In genomic region chr17:43546317-43547188, GRCh38 we compare ENCODE assay signal across 8 cellular contexts. TPM values are rescaled to one million over a fixed set of nuclear protein-coding genes. Genes with fewer than 3 reads are reported as not detected.
A peak's percentile ranks its signal among the peaks of the same experiment; 100 is the strongest.
DNase-seq lines count a peak whose midpoint lies in the region; FAIRE-seq and TF ChIP-seq lines count a peak whose summit lies in the region.

Gene ETV4, minus strand, starts transcription at chr17:43546340. Its CDS starts 723 bp downstream, at chr17:43545617.

- peak within 1 kb of the TSS; percentile 84 for H3K4me2 ChIP-seq in OCI-LY1 (ENCODE audit: low read length)
- H3K4me2 ChIP-seq in endothelial cell of umbilical vein (ENCODE audit: insufficient read depth, low read length), result peak within 1 kb of the TSS; percentile 93

- H3K9me2 ChIP-seq in OCI-LY1 (ENCODE audit: low read depth, low read length), result no peaks in the 10 kb centered on the region

- H3K36me3 ChIP-seq in OCI-LY1 (ENCODE audit: insufficient read depth, low read length) (no peaks in the 10 kb centered on the region), endothelial cell of umbilical vein (ENCODE audit: control insufficient read depth in 2 of 2, extremely low read depth in 1 of 2, insufficient read depth in 2 of 2, low read length in 2 of 2) (no peaks in the 10 kb centered on the region)

- H4K20me1 ChIP-seq in OCI-LY1 (ENCODE audit: insufficient read depth, low read length) (no peaks in the 10 kb centered on the region), endothelial cell of umbilical vein (replicated peaks; ENCODE audit: control insufficient read depth, extremely low read depth, insufficient read depth, low read length) (no peaks in the 10 kb centered on the region)

- TSS peak; percentile 30 for BruUV-seq in endothelial cell of umbilical vein (replicated peaks; lab: Mats Ljungman, UMichigan)

- H3K9ac ChIP-seq in OCI-LY1 (ENCODE audit: low read length), result no peak within 1 kb of the TSS
- H3K9ac ChIP-seq in endothelial cell of umbilical vein (replicated peaks; ENCODE audit: extremely low read depth, insufficient read depth, low read length), result peak within 1 kb of the TSS; percentile 83

- peak; percentile 94 for DNase-seq in CD1c-positive myeloid dendritic cell (ENCODE audit: extremely low spot score)
- DNase-seq in GM20000 (ENCODE audit: low spot score), result peak; percentile 98
- DNase-seq in HT1080 (ENCODE audit: low read depth), result peak; percentile 96
- peak; percentile 95 for DNase-seq in activated CD8-positive, alpha-beta memory T cell treated with anti-CD3 and anti-CD28 coated beads, Interleukin-2, amount 50 U/mL, for 48 hours
- DNase-seq in endothelial cell of umbilical vein (ENCODE audit: low read depth, low spot score), result peak; percentile 95
- peak; percentile 86 for DNase-seq in midbrain (lab: John Stamatoyannopoulos, UW)
- peak; percentile 79 for DNase-seq in stimulated activated CD8-positive, alpha-beta memory T cell treated with anti-CD3 and anti-CD28 coated beads, Interleukin-15, amount 100 ng/mL, for 24 hours (ENCODE audit: low read depth)

- intact Hi-C loops in endothelial cell of umbilical vein (cut with micrococcal nuclease), result loop anchor here (1.0 kb wide), 1 partner anchor 16 kb away; no protein-coding TSS in a partner anchor

- dilution Hi-C loops in endothelial cell of umbilical vein (cut with MboI; ENCODE audit: extremely low pct_ligation_motif_present, low sequenced_read_pairs), result no loop called here

- no peak within 1 kb of the TSS for H3K27ac ChIP-seq in OCI-LY1 (ENCODE audit: low read depth, low read length, poor library complexity, severe bottlenecking)
- H3K27ac ChIP-seq in endothelial cell of umbilical vein (ENCODE audit: insufficient read depth, low read depth, low read length), result peak within 1 kb of the TSS; percentile 90

- peak; percentile 93 for FAIRE-seq in endothelial cell of umbilical vein (lab: Jason Lieb, UNC)

- H3K4me1 ChIP-seq in OCI-LY1 (ENCODE audit: insufficient read depth, low read length, severe bottlenecking), result peaks cover 13% of the 10 kb centered on the region
- peaks cover 23% of the 10 kb centered on the region for H3K4me1 ChIP-seq in endothelial cell of umbilical vein (ENCODE audit: control insufficient read depth, extremely low read depth, insufficient read depth, low read length)

- no peaks in the 10 kb centered on the region for H3K79me2 ChIP-seq in OCI-LY1 (ENCODE audit: insufficient read depth, low read length)
- peaks cover 15% of the 10 kb centered on the region for H3K79me2 ChIP-seq in endothelial cell of umbilical vein (ENCODE audit: control insufficient read depth, insufficient read depth, low read length)

- TF ChIP-seq CTCF in GM20000 (IDR thresholded peaks at IDR 0.05; ENCODE audit: extremely low read depth, missing control alignments) (no peak), OCI-LY1 (IDR thresholded peaks at IDR 0.05; ENCODE audit: low read length) (no peak), endothelial cell of umbilical vein (IDR thresholded peaks at IDR 0.05; ENCODE audit: extremely low read depth in 1 of 2, insufficient read depth in 1 of 2, low read depth in 1 of 2, low read length in 2 of 2) (no peak)

- H2AFZ ChIP-seq in OCI-LY1 (ENCODE audit: low read length) (no peak within 1 kb of the TSS), endothelial cell of umbilical vein (ENCODE audit: low read depth, low read length) (peak within 1 kb of the TSS; percentile 77)

- CTCF ChIA-PET in endothelial cell of umbilical vein (lab: Charles Lee), result interaction anchor here (0.5 to 2.6 kb wide), 10 partner anchors 14 to 167 kb away, joined by 3 to 12 read pairs (median 4); partner anchors contain the start of gene DHX8

- H3K9me3 ChIP-seq in OCI-LY1 (ENCODE audit: low read length) (no peaks in the 10 kb centered on the region), endothelial cell of umbilical vein (replicated peaks; ENCODE audit: control insufficient read depth, insufficient read depth, low read length) (no peaks in the 10 kb centered on the region)

- H3K9me1 ChIP-seq in endothelial cell of umbilical vein (replicated peaks; ENCODE audit: control insufficient read depth, extremely low read depth, insufficient read depth, low read length), result no peaks in the 10 kb centered on the region

- H3K27me3 ChIP-seq in OCI-LY1 (ENCODE audit: insufficient read depth, low read length), result peaks cover 16% of the 10 kb centered on the region
- no peaks in the 10 kb centered on the region for H3K27me3 ChIP-seq in endothelial cell of umbilical vein (ENCODE audit: control insufficient read depth in 2 of 2, insufficient read depth in 2 of 2, low read length in 2 of 2)

- H3K4me3 ChIP-seq in OCI-LY1 (ENCODE audit: low read depth, low read length, poor library complexity, severe bottlenecking) (peak within 1 kb of the TSS; percentile 55), endothelial cell of umbilical vein (replicated peaks in 1 of 3; ENCODE audit: insufficient read depth in 1 of 3, low read depth in 1 of 3, low read length in 3 of 3) (peak within 1 kb of the TSS; percentile 28 to 75 (median 56))

- POLR2A ChIA-PET in endothelial cell of umbilical vein (lab: Charles Lee), result interaction anchor here (0.6 kb wide), 1 partner anchor 186 kb away, joined by 3 read pairs; no protein-coding TSS in a partner anchor

- TF ChIP-seq POLR2A in endothelial cell of umbilical vein (IDR thresholded peaks at IDR 0.05; ENCODE audit: low read depth, low read length), result no peak

- H3F3A ChIP-seq in OCI-LY1 (ENCODE audit: insufficient read depth, low read length), result no peaks in the 10 kb centered on the region

TF ChIP-seq in endothelial cell of umbilical vein, 7 proteins besides CTCF, POLR2A, EP300 and RAD21:
- TF ChIP-seq MYC (IDR thresholded peaks at IDR 0.05; ENCODE audit: low read depth, low read length), result no peak
- no peak for TF ChIP-seq MAX (IDR thresholded peaks at IDR 0.05; ENCODE audit: insufficient read depth, insufficient read length)
- no peak for TF ChIP-seq JUN (IDR thresholded peaks at IDR 0.05; ENCODE audit: borderline replicate concordance, insufficient read depth, insufficient read length, low read depth)

RNA-seq across cellular contexts. Expression of gene ETV4, which starts in this region (rescaled TPM):
- total RNA-seq in HT1080 (2014; rRNA removed; shearing (Covaris generic)), result 62.5 and 75.9 TPM in 2 replicates
- 54.4 and 64.6 TPM in 2 replicates for polyA plus RNA-seq in HT1080 (2015; cell fraction: cytosol; rRNA removed)
- polyA plus RNA-seq in HT1080 (2015; cell fraction: nucleus; rRNA removed), result 48.8 and 50.0 TPM in 2 replicates
- total RNA-seq in endothelial cell of umbilical vein, result 32.2 and 39.4 TPM in 2 replicates
- 5.5 and 7.3 TPM in 2 replicates for polyA plus RNA-seq in endothelial cell of umbilical vein
- 9.0 and 11.8 TPM in 2 replicates for polyA plus RNA-seq in endothelial cell of umbilical vein (2011; cell fraction: cytosol; rRNA removed)
- polyA plus RNA-seq in endothelial cell of umbilical vein (2011; cell fraction: nucleus; rRNA removed), result 11.7 and 17.6 TPM in 2 replicates
- polyA plus RNA-seq in endothelial cell of umbilical vein (2012), result 15.3 and 20.1 TPM in 2 replicates
- 3.6 and 10.0 TPM in 2 replicates for polyA minus RNA-seq in endothelial cell of umbilical vein
- polyA minus RNA-seq in endothelial cell of umbilical vein (2011; cell fraction: cytosol; rRNA and poly(A)+ RNA removed), result 2.7 TPM
- 2.9 and 5.9 TPM in 2 replicates for polyA minus RNA-seq in endothelial cell of umbilical vein (2011; cell fraction: nucleus; rRNA and poly(A)+ RNA removed)
